In genomic region chr11:128828350-128828749, GRCh38 we compare ENCODE assay signal across 21 cellular contexts. TPM values are rescaled to one million over a fixed set of nuclear protein-coding genes. Genes with fewer than 3 reads are reported as not detected.
"Had no signal": no experiment of that assay in that cellular context is flagged by ENCODE, and none has a peak within 500 bp of the region (broad histone marks: within the 10 kb centered on the region; RNA-seq: fewer than 3 reads in every experiment).

No MANE protein-coding gene starts in this region.

- H3K4me2 ChIP-seq: hepatocyte had no signal

- H3K9me3 ChIP-seq: left ventricle myocardium inferior, right atrium auricular region, suprapubic skin had no signal

- H3K79me2 ChIP-seq: hepatocyte had no signal

- H3K36me3 Mint-ChIP-seq: activated naive CD8-positive, alpha-beta T cell treated with anti-CD3 and anti-CD28 coated beads for 36 hours; brain; natural killer cell treated with Interleukin-12 subunit alpha and Interleukin-12 subunit beta and Interleukin-15 and Interleukin-18, amount 100 ng/mL, for 72 hours; type B pancreatic cell had no signal

- H3K27ac ChIP-seq: hepatocyte, left ventricle myocardium inferior, right atrium auricular region, skin epidermis, suprapubic skin had no signal

- H3K4me3 ChIP-seq: hepatocyte, left ventricle myocardium inferior, right atrium auricular region, skin epidermis, suprapubic skin had no signal

- H3K9me3 Mint-ChIP-seq: activated naive CD8-positive, alpha-beta T cell treated with anti-CD3 and anti-CD28 coated beads for 36 hours; activated T-helper 1 cell treated with anti-CD3 and anti-CD28 coated beads, Interleukin-12 subunit alpha, Interleukin-12 subunit beta, Interleukin-2, Interleukin-4 antibody, amounts not matched to agents 30 ng/mL and 10 ng/mL and 1 ng/mL, durations not matched to agents 14 hours and 24 hours and 36 hours; natural killer cell treated with Interleukin-12 subunit alpha and Interleukin-12 subunit beta and Interleukin-15 and Interleukin-18, amount 100 ng/mL, for 72 hours; type B pancreatic cell had no signal

- H3K27me3 Mint-ChIP-seq: activated naive CD8-positive, alpha-beta T cell treated with anti-CD3 and anti-CD28 coated beads for 36 hours; natural killer cell treated with Interleukin-12 subunit alpha and Interleukin-12 subunit beta and Interleukin-15 and Interleukin-18, amount 100 ng/mL, for 72 hours had no signal

- ATAC-seq: activated CD4-positive, CD25-positive, alpha-beta regulatory T cell treated with anti-CD3 and anti-CD28 coated beads, Interleukin-2, amount 50 U/mL, for 24 hours; natural killer cell treated with Interleukin-12 subunit alpha and Interleukin-12 subunit beta and Interleukin-15 and Interleukin-18, amount 100 ng/mL, for 72 hours; stimulated activated naive CD8-positive, alpha-beta T cell treated with anti-CD3 and anti-CD28 coated beads, Interleukin-15, Interleukin-2, amounts not matched to agents 100 U/mL and 50 U/mL, for 24 hours had no signal

- FAIRE-seq: kidney had no signal

- H3K27me3 ChIP-seq: hepatocyte, right atrium auricular region had no signal

- H2AFZ ChIP-seq: hepatocyte had no signal

- H3K27ac Mint-ChIP-seq: activated naive CD8-positive, alpha-beta T cell treated with anti-CD3 and anti-CD28 coated beads for 36 hours; activated T-helper 1 cell treated with anti-CD3 and anti-CD28 coated beads, Interleukin-12 subunit alpha, Interleukin-12 subunit beta, Interleukin-2, Interleukin-4 antibody, amounts not matched to agents 30 ng/mL and 10 ng/mL and 1 ng/mL, durations not matched to agents 14 hours and 24 hours and 36 hours; brain had no signal

- DNase-seq: activated CD4-positive, alpha-beta T cell treated with anti-CD3 and anti-CD28 coated beads, Interleukin-2, amount 50 U/mL, for 1 hour; activated naive CD8-positive, alpha-beta T cell treated with anti-CD3 and anti-CD28 coated beads for 36 hours; amygdala; cortex of kidney; kidney; left ventricle myocardium inferior; mesendoderm; posterior cingulate gyrus; stimulated activated naive CD8-positive, alpha-beta T cell treated with anti-CD3 and anti-CD28 coated beads, Interleukin-15, Interleukin-2, amounts not matched to agents 100 U/mL and 50 U/mL, for 24 hours; T-helper 9 cell had no signal

- H3K4me3 Mint-ChIP-seq: activated naive CD8-positive, alpha-beta T cell treated with anti-CD3 and anti-CD28 coated beads for 36 hours; activated T-helper 1 cell treated with anti-CD3 and anti-CD28 coated beads, Interleukin-12 subunit alpha, Interleukin-12 subunit beta, Interleukin-2, Interleukin-4 antibody, amounts not matched to agents 30 ng/mL and 10 ng/mL and 1 ng/mL, durations not matched to agents 14 hours and 24 hours and 36 hours; brain; natural killer cell treated with Interleukin-12 subunit alpha and Interleukin-12 subunit beta and Interleukin-15 and Interleukin-18, amount 100 ng/mL, for 72 hours; type B pancreatic cell had no signal

- H3K36me3 ChIP-seq: left ventricle myocardium inferior, right atrium auricular region, suprapubic skin had no signal

RNA-seq across cellular contexts. Expression of gene KCNJ1, which starts 38.7 kb away (rescaled TPM):
- total RNA-seq: activated CD8-positive, alpha-beta memory T cell treated with anti-CD3 and anti-CD28 coated beads for 36 hours; activated naive CD8-positive, alpha-beta T cell treated with anti-CD3 and anti-CD28 coated beads for 36 hours; activated T-helper 1 cell treated with anti-CD3 and anti-CD28 coated beads, Interleukin-12 subunit alpha, Interleukin-12 subunit beta, Interleukin-2, Interleukin-4 antibody, amounts not matched to agents 30 ng/mL and 10 ng/mL and 1 ng/mL, durations not matched to agents 14 hours and 24 hours and 36 hours; epithelial cell of proximal tubule; hepatocyte; left ventricle myocardium inferior; natural killer cell treated with Interleukin-12 subunit alpha and Interleukin-12 subunit beta and Interleukin-15 and Interleukin-18, amount 100 ng/mL, for 72 hours; right atrium auricular region had no signal
- polyA plus RNA-seq: hepatocyte had no signal
